Comparison of ENCODE assay signal across 2 cellular contexts in the genomic region with DNA sequence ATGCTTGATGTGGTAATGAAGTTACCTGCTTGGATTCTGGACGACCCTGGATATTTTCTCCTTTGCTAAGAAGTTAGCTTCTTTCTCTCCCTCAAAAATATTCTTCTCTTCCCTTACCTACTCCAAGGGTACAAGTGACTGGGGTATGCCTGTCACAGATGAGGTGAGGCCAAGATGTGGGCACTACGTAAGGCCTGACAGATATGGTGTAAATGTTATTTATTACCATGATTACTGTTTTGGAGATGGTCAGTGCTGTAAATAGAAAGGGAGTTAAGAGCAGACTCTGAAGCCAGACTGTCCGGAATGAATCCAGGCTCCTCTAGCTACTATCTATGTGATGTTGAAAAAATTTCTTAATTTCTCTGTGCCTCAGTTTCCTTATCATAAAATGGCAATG.
TF ChIP-seq lines count a peak whose summit lies in the region.

No MANE protein-coding gene starts in this region.

TF ChIP-seq in SK-N-SH, 30 proteins besides CTCF, POLR2A, EP300 and RAD21 (continued from another document):
- TF ChIP-seq, protein P1, sequence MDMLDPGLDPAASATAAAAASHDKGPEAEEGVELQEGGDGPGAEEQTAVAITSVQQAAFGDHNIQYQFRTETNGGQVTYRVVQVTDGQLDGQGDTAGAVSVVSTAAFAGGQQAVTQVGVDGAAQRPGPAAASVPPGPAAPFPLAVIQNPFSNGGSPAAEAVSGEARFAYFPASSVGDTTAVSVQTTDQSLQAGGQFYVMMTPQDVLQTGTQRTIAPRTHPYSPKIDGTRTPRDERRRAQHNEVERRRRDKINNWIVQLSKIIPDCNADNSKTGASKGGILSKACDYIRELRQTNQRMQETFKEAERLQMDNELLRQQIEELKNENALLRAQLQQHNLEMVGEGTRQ (IDR thresholded peaks at IDR 0.05; ENCODE audit: borderline replicate concordance, low read depth, low read length) = no peak
- no peak for TF ChIP-seq SMC3 (IDR thresholded peaks at IDR 0.05; ENCODE audit: low read depth, low read length)
- TF ChIP-seq TCF12 (IDR thresholded peaks at IDR 0.05) = no peak
- no peak for TF ChIP-seq RCOR1 (IDR thresholded peaks at IDR 0.05; ENCODE audit: low read length)
- no peak for TF ChIP-seq POLR2AphosphoS5 (IDR thresholded peaks at IDR 0.05; ENCODE audit: low read depth, low read length)
- no peak for TF ChIP-seq EZH2phosphoT487 (IDR thresholded peaks at IDR 0.05; ENCODE audit: borderline replicate concordance, low read depth)

TF ChIP-seq in SK-N-SH treated with all-trans-retinoic acid at 6 μM for 48 hours, 23 proteins besides CTCF, POLR2A, EP300 and RAD21 (continued from another document):
- TF ChIP-seq, protein P2, sequence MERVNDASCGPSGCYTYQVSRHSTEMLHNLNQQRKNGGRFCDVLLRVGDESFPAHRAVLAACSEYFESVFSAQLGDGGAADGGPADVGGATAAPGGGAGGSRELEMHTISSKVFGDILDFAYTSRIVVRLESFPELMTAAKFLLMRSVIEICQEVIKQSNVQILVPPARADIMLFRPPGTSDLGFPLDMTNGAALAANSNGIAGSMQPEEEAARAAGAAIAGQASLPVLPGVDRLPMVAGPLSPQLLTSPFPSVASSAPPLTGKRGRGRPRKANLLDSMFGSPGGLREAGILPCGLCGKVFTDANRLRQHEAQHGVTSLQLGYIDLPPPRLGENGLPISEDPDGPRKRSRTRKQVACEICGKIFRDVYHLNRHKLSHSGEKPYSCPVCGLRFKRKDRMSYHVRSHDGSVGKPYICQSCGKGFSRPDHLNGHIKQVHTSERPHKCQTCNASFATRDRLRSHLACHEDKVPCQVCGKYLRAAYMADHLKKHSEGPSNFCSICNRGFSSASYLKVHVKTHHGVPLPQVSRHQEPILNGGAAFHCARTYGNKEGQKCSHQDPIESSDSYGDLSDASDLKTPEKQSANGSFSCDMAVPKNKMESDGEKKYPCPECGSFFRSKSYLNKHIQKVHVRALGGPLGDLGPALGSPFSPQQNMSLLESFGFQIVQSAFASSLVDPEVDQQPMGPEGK (CRISPR knock-in tag; IDR thresholded peaks at IDR 0.05; ENCODE audit: borderline replicate concordance) = no peak
- TF ChIP-seq ESRRG (CRISPR knock-in tag; IDR thresholded peaks at IDR 0.05) (no peak), ZNF565 (CRISPR knock-in tag; conservative IDR thresholded peaks at IDR 0.05; ENCODE audit: low read depth) (no peak), ZNF70 (CRISPR knock-in tag; IDR thresholded peaks at IDR 0.05) (no peak), ZNF8 (CRISPR knock-in tag; IDR thresholded peaks at IDR 0.05) (no peak), RARB (CRISPR knock-in tag; IDR thresholded peaks at IDR 0.05) (no peak), ISL1 (CRISPR knock-in tag; IDR thresholded peaks at IDR 0.05) (no peak)
- TF ChIP-seq, protein P3, sequence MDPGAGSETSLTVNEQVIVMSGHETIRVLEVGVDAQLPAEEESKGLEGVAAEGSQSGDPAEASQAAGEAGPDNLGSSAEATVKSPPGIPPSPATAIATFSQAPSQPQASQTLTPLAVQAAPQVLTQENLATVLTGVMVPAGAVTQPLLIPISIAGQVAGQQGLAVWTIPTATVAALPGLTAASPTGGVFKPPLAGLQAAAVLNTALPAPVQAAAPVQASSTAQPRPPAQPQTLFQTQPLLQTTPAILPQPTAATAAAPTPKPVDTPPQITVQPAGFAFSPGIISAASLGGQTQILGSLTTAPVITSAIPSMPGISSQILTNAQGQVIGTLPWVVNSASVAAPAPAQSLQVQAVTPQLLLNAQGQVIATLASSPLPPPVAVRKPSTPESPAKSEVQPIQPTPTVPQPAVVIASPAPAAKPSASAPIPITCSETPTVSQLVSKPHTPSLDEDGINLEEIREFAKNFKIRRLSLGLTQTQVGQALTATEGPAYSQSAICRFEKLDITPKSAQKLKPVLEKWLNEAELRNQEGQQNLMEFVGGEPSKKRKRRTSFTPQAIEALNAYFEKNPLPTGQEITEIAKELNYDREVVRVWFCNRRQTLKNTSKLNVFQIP (CRISPR knock-in tag; IDR thresholded peaks at IDR 0.05; ENCODE audit: borderline replicate concordance, low read depth) = no peak
- TF ChIP-seq, protein P4, sequence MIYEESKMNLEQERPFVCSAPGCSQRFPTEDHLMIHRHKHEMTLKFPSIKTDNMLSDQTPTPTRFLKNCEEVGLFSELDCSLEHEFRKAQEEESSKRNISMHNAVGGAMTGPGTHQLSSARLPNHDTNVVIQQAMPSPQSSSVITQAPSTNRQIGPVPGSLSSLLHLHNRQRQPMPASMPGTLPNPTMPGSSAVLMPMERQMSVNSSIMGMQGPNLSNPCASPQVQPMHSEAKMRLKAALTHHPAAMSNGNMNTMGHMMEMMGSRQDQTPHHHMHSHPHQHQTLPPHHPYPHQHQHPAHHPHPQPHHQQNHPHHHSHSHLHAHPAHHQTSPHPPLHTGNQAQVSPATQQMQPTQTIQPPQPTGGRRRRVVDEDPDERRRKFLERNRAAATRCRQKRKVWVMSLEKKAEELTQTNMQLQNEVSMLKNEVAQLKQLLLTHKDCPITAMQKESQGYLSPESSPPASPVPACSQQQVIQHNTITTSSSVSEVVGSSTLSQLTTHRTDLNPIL (CRISPR knock-in tag; IDR thresholded peaks at IDR 0.05; ENCODE audit: low read depth) = no peak
